Comparison of ENCODE assay signal across 19 cellular contexts in the genomic region with DNA sequence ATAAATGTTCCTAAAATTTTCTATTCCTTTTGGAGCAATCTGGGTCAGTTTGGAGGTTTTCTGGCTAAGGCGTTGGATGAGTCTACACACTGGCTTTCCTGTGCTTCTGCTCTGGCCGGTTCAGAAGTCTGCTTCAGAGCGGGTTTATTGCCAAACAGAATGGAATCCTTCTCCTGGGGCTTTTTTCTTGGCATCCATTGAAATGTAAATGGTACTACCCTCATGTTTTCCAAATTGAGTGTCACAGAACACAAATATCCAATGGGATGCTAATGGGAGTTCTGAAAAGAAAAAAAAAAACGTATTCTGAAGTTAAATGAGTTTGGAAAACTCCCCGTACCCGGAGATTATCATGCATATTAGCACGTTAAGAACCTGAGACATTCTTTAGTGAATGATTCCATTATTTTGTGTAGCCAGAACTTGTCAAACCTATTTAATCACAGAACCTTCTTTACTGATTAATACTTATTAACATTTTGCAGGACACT.
DNase-seq lines count a peak whose midpoint lies in the region; ATAC-seq and TF ChIP-seq lines count a peak whose summit lies in the region.
"Had no signal": no experiment of that assay in that cellular context is flagged by ENCODE, and none has a peak within 500 bp of the region (broad histone marks: within the 10 kb centered on the region; RNA-seq: fewer than 3 reads in every experiment).

No MANE protein-coding gene starts in this region.

- WGBS in right cardiac atrium, result 58% methylated on average over 7 of the region's 7 CpGs
- WGBS in neuronal stem cell (ENCODE audit: extremely low coverage in 2 of 2, insufficient read length in 2 of 2, insufficient replicate concordance in 1 of 2), 2 donors, result no CpG with 5 or more reads among the region's 7 CpGs

- H3K79me1 ChIP-seq in neuronal stem cell (ENCODE audit: low read depth, low read length), result no peaks in the 10 kb centered on the region

- H3K36me3 ChIP-seq in neuronal stem cell (replicated peaks in 1 of 2; ENCODE audit: control insufficient read depth in 2 of 2, insufficient read depth in 2 of 2, low read length in 2 of 2), result no peaks in the 10 kb centered on the region
- H3K36me3 ChIP-seq: stomach, vagina had no signal

- H2AK5ac ChIP-seq in neuronal stem cell (ENCODE audit: low read depth, low read length), result no peak overlapping the region

- H3K4me2 ChIP-seq in neuronal stem cell (ENCODE audit: insufficient read depth, low read length, poor library complexity, severe bottlenecking), result no peak overlapping the region
- H3K4me2 ChIP-seq: A549 had no signal

- ATAC-seq in right cardiac atrium, result peak; percentile 89 to 95
- no peak for ATAC-seq in HG02870 (IDR thresholded peaks at IDR 0.05; ENCODE audit: unreplicated experiment)
- no peak for ATAC-seq in foreskin keratinocyte
- ATAC-seq in GM21526 (IDR thresholded peaks at IDR 0.05; ENCODE audit: low FRiP score, unreplicated experiment), result no peak
- ATAC-seq: A549; natural killer cell treated with Interleukin-12 subunit alpha and Interleukin-12 subunit beta and Interleukin-15 and Interleukin-18, amount 100 ng/mL, for 72 hours had no signal

- in situ Hi-C loops in G401 (cut with HindIII; ENCODE audit: low sequenced_read_pairs), result no loop called here

- no peak overlapping the region for H3K14ac ChIP-seq in neuronal stem cell (ENCODE audit: low read length)

- peak; percentile 35 for DNase-seq in G401 (ENCODE audit: low spot score)
- peak; percentile 13 for DNase-seq in cerebellum (ENCODE audit: low spot score)
- peak in 2 of 3 donors; percentile 25 to 39 for DNase-seq in right cardiac atrium
- DNase-seq in neuronal stem cell (ENCODE audit: low spot score), result no peak
- DNase-seq in foreskin keratinocyte, result no peak
- no peak for DNase-seq in ecto neural progenitor cell (ENCODE audit: low spot score)
- DNase-seq: activated T-cell treated with anti-CD3 and anti-CD28 coated beads, Interleukin-2, amount 50 U/mL, for 1 hour; mammary epithelial cell; NCI-H1436 treated with DMSO at 0.1 percent for 48 hours; NCI-H226; stimulated activated CD4-positive, alpha-beta T cell treated with anti-CD3 and anti-CD28 coated beads, Interleukin-1b, Interleukin-23, amount 100 ng/mL, for 48 hours; stomach had no signal

- H3K4me1 ChIP-seq in right cardiac atrium (ENCODE audit: control insufficient read depth, insufficient read depth, low read length), result no peaks in the 10 kb centered on the region
- peaks cover 3 to 21% of the 10 kb centered on the region in 2 donors for H3K4me1 ChIP-seq in neuronal stem cell (ENCODE audit: control insufficient read depth in 2 of 2, insufficient read depth in 1 of 2, low read depth in 1 of 2, low read length in 2 of 2)
- H3K4me1 ChIP-seq in foreskin keratinocyte, result no peaks in the 10 kb centered on the region
- H3K4me1 ChIP-seq: A549, stomach, vagina had no signal

- H3K4me3 ChIP-seq in right cardiac atrium (ENCODE audit: low read length), result no peak overlapping the region
- peak overlapping the region in 1 of 2 donors; percentile 16 for H3K4me3 ChIP-seq in neuronal stem cell (ENCODE audit: low read length in 2 of 2)
- H3K4me3 ChIP-seq: A549, stomach, vagina had no signal

- H2BK5ac ChIP-seq in neuronal stem cell (ENCODE audit: low read length), result no peak overlapping the region

- no peak overlapping the region for H2BK15ac ChIP-seq in neuronal stem cell (ENCODE audit: low read length)

- intact Hi-C loops in right cardiac atrium (cut with DNase I), result no loop called here

- no peak overlapping the region for H3K23ac ChIP-seq in neuronal stem cell (ENCODE audit: low read depth, low read length, poor library complexity)

- no peak overlapping the region for H3K4ac ChIP-seq in neuronal stem cell (ENCODE audit: low read length)

- H2BK120ac ChIP-seq in neuronal stem cell (ENCODE audit: low read depth, low read length), result no peak overlapping the region

- peak overlapping the region; percentile 47 for H2AFZ ChIP-seq in neuronal stem cell (ENCODE audit: low read length)

- H4K91ac ChIP-seq in neuronal stem cell (ENCODE audit: low read depth, low read length, poor library complexity), result no peak overlapping the region

- TF ChIP-seq CTCF in foreskin keratinocyte (conservative IDR thresholded peaks at IDR 0.05), result no peak

- H3K9me3 ChIP-seq in right cardiac atrium (ENCODE audit: control insufficient read depth, low read length) (no peaks in the 10 kb centered on the region), neuronal stem cell (replicated peaks in 1 of 2; ENCODE audit: control insufficient read depth in 2 of 2, insufficient read depth in 1 of 2, low read depth in 1 of 2, low read length in 2 of 2) (peaks cover 0 to 4% of the 10 kb centered on the region in 2 donors)
- H3K9me3 ChIP-seq: A549, stomach, vagina had no signal

- H3K27ac ChIP-seq in right cardiac atrium (ENCODE audit: low read length) (no peak overlapping the region), neuronal stem cell (replicated peaks; ENCODE audit: low read length) (no peak overlapping the region), foreskin keratinocyte (no peak overlapping the region)
- H3K27ac ChIP-seq: A549, C4-2B, RWPE1, stomach, vagina had no signal

- no peak overlapping the region for H4K8ac ChIP-seq in neuronal stem cell (ENCODE audit: low read depth, low read length)

- H3K9ac ChIP-seq in neuronal stem cell (ENCODE audit: low read depth, low read length, poor library complexity), result no peak overlapping the region

- H3K18ac ChIP-seq in neuronal stem cell (ENCODE audit: low read length), result no peak overlapping the region

- no peak overlapping the region for H2BK12ac ChIP-seq in neuronal stem cell (ENCODE audit: low read length)

- no peaks in the 10 kb centered on the region for H3K27me3 ChIP-seq in right cardiac atrium (ENCODE audit: control insufficient read depth, insufficient read depth)
- H3K27me3 ChIP-seq in neuronal stem cell (ENCODE audit: control insufficient read depth in 3 of 3, insufficient read depth in 3 of 3, low read depth in 1 of 3, low read length in 3 of 3), result no peaks in the 10 kb centered on the region
- no peaks in the 10 kb centered on the region for H3K27me3 ChIP-seq in foreskin keratinocyte
- H3K27me3 ChIP-seq: stomach, vagina had no signal

Comparison
In these comparisons a context has a peak if more than half of its experiments do, and no peak if none do; other contexts are left out.
1. DNase-seq: peak in G401 (single experiment), cerebellum (single experiment) and right cardiac atrium (2 of 3); none in neuronal stem cell (single experiment), foreskin keratinocyte (0 of 2) and ecto neural progenitor cell (single experiment).
2. ATAC-seq: peak in right cardiac atrium (2 of 2); none in HG02870 (single experiment), foreskin keratinocyte (single experiment) and GM21526 (single experiment).